8 cellular contexts compared by ENCODE assay signal in genomic region chr1:25432364-25432719, GRCh38. TPM values are rescaled to one million over a fixed set of nuclear protein-coding genes. Genes with fewer than 3 reads are reported as not detected.
A peak's percentile ranks its signal among the peaks of the same experiment; 100 is the strongest.
DNase-seq lines count a peak whose midpoint lies in the region; ATAC-seq and TF ChIP-seq lines count a peak whose summit lies in the region.

No MANE protein-coding gene starts in this region.

- DNase-seq in SK-N-SH: no peak
- no peak for DNase-seq in WTC11 (ENCODE audit: low spot score)
- DNase-seq in foreskin fibroblast: no peak
- no peak for DNase-seq in GOT3 (lab: John Stamatoyannopoulos, UW)
- DNase-seq in COLO829 (ENCODE audit: low spot score): no peak
- DNase-seq in NCI-H2196 (lab: John Stamatoyannopoulos, UW; ENCODE audit: unreplicated experiment): no peak

- peaks cover 16% of the 10 kb centered on the region for H3K4me1 Mint-ChIP-seq in WTC11

- peak overlapping the region; percentile 81 for H3K4me3 Mint-ChIP-seq in WTC11

- H2AFZ ChIP-seq in SK-N-SH (ENCODE audit: low read depth): no peak overlapping the region

- no peak overlapping the region for H3K27ac Mint-ChIP-seq in WTC11

- ATAC-seq in SK-N-SH treated with all-trans-retinoic acid at 6 μM for 48 hours (no peak), WTC11 (no peak)

- peak overlapping the region; percentile 79 for H3K4me2 ChIP-seq in SK-N-SH

- TF ChIP-seq RAD21 in SK-N-SH (IDR thresholded peaks at IDR 0.05; ENCODE audit: low read length): no peak

- H3K36me3 ChIP-seq in SK-N-SH (replicated peaks in 1 of 2; ENCODE audit: control insufficient read depth in 1 of 2, insufficient read depth in 2 of 2, low read length in 1 of 2) (peaks cover 3 to 4% of the 10 kb centered on the region in 2 experiments), skeletal muscle tissue (ENCODE audit: control insufficient read depth in 3 of 3, insufficient read depth in 3 of 3, low read length in 3 of 3) (no peaks in the 10 kb centered on the region)

- 27% methylated on average over 2 of the region's 2 CpGs for WGBS in SK-N-SH (ENCODE audit: low lambda C conversion rate)

- H3K27ac ChIP-seq in SK-N-SH (ENCODE audit: low read depth in 2 of 2, low read length in 1 of 2): peak overlapping the region in 1 of 2 experiments; percentile 37
- H3K27ac ChIP-seq in skeletal muscle tissue (ENCODE audit: low read depth, low read length): peak overlapping the region; percentile 98

- no peaks in the 10 kb centered on the region for H3K9me3 Mint-ChIP-seq in WTC11

- H3K9me2 ChIP-seq in SK-N-SH: no peaks in the 10 kb centered on the region

- no peak for TF ChIP-seq CTCF in SK-N-SH (IDR thresholded peaks at IDR 0.05)
- TF ChIP-seq CTCF in WTC11 (IDR thresholded peaks at IDR 0.05): no peak
- no peak for TF ChIP-seq CTCF in foreskin fibroblast (IDR thresholded peaks at IDR 0.05; ENCODE audit: low read depth, low read length)

- H3K27me3 ChIP-seq in SK-N-SH (ENCODE audit: insufficient read depth) (no peaks in the 10 kb centered on the region), skeletal muscle tissue (ENCODE audit: control insufficient read depth in 3 of 3, insufficient read depth in 3 of 3, low read length in 3 of 3) (no peaks in the 10 kb centered on the region)

- peak overlapping the region; percentile 86 for H3K9ac ChIP-seq in SK-N-SH
- peak overlapping the region; percentile 76 to 93 (median 87) for H3K9ac ChIP-seq in skeletal muscle tissue (ENCODE audit: low read depth in 1 of 3, low read length in 3 of 3)

- H3F3A ChIP-seq in SK-N-SH (replicated peaks; ENCODE audit: insufficient read depth): peaks cover 6% of the 10 kb centered on the region

- H3K4me3 ChIP-seq in SK-N-SH (ENCODE audit: low read depth in 2 of 2, low read length in 1 of 2) (peak overlapping the region; percentile 90 to 93), foreskin fibroblast (ENCODE audit: low read depth in 1 of 2, low read length in 2 of 2) (peak overlapping the region; percentile 76 to 88), skeletal muscle tissue (ENCODE audit: low read length in 3 of 3) (peak overlapping the region; percentile 78 to 88 (median 84))

- H3K27me3 Mint-ChIP-seq in WTC11 (ENCODE audit: low read depth): peaks cover 16% of the 10 kb centered on the region

- peaks cover 22 to 35% of the 10 kb centered on the region in 2 experiments; a peak in 3 of 4 replicates for H3K4me1 ChIP-seq in SK-N-SH (ENCODE audit: control insufficient read depth in 1 of 2, insufficient read depth in 2 of 2, low read depth in 1 of 2, low read length in 1 of 2)
- H3K4me1 ChIP-seq in skeletal muscle tissue (ENCODE audit: control insufficient read depth in 3 of 3, insufficient read depth in 3 of 3, low read length in 3 of 3): peaks cover 40 to 52% (median 41%) of the 10 kb centered on the region in 3 donors

- TF ChIP-seq EP300 in SK-N-SH (IDR thresholded peaks at IDR 0.05; ENCODE audit: borderline replicate concordance in 1 of 2, low read depth in 1 of 2, low read length in 1 of 2): no peak

- CTCF ChIA-PET in SK-N-SH (lab: Yijun Ruan, JAX): interaction anchor here (0.6 to 2.6 kb wide), 7 partner anchors 12 to 89 kb away, joined by 3 to 9 read pairs (median 4); no protein-coding TSS in a partner anchor
- CTCF ChIA-PET in WTC11 (lab: Charles Lee): no interaction called here

- H3K79me2 ChIP-seq in SK-N-SH (ENCODE audit: insufficient read depth): peaks cover 66% of the 10 kb centered on the region

- no peaks in the 10 kb centered on the region for H3K9me3 ChIP-seq in SK-N-SH
- no peaks in the 10 kb centered on the region for H3K9me3 ChIP-seq in skeletal muscle tissue (ENCODE audit: control insufficient read depth in 3 of 3, low read length in 3 of 3)

- peaks cover 43% of the 10 kb centered on the region for H4K20me1 ChIP-seq in SK-N-SH (ENCODE audit: insufficient read depth)

- POLR2A ChIA-PET in SK-N-SH (lab: Yijun Ruan, JAX): no interaction called here
- POLR2A ChIA-PET in WTC11 (lab: Charles Lee): no interaction called here

- no peaks in the 10 kb centered on the region for H3K36me3 Mint-ChIP-seq in WTC11

TF ChIP-seq in SK-N-SH, 30 proteins besides CTCF, POLR2A, EP300 and RAD21 (continues in another document):
- TF ChIP-seq FOSL2 (IDR thresholded peaks at IDR 0.05; ENCODE audit: borderline replicate concordance, low read depth): no peak
- TF ChIP-seq, protein P1, sequence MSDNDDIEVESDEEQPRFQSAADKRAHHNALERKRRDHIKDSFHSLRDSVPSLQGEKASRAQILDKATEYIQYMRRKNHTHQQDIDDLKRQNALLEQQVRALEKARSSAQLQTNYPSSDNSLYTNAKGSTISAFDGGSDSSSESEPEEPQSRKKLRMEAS (IDR thresholded peaks at IDR 0.05; ENCODE audit: low read depth): 0 out of 2 replicates have a peak, but pooled peaks have one; percentile 6
- TF ChIP-seq IRF3 (IDR thresholded peaks at IDR 0.05; ENCODE audit: low read depth, low read length): no peak
- TF ChIP-seq SMC3 (IDR thresholded peaks at IDR 0.05; ENCODE audit: low read depth, low read length): no peak
- TF ChIP-seq MXI1 (IDR thresholded peaks at IDR 0.05; ENCODE audit: low read depth, low read length): no peak
- TF ChIP-seq GATA2 (CRISPR knock-in tag; IDR thresholded peaks at IDR 0.05): no peak

TF ChIP-seq in SK-N-SH treated with all-trans-retinoic acid at 6 μM for 48 hours, 23 proteins besides CTCF, POLR2A, EP300 and RAD21:
- no peak for TF ChIP-seq CSDC2 (CRISPR knock-in tag; IDR thresholded peaks at IDR 0.05)
- TF ChIP-seq, protein P2, sequence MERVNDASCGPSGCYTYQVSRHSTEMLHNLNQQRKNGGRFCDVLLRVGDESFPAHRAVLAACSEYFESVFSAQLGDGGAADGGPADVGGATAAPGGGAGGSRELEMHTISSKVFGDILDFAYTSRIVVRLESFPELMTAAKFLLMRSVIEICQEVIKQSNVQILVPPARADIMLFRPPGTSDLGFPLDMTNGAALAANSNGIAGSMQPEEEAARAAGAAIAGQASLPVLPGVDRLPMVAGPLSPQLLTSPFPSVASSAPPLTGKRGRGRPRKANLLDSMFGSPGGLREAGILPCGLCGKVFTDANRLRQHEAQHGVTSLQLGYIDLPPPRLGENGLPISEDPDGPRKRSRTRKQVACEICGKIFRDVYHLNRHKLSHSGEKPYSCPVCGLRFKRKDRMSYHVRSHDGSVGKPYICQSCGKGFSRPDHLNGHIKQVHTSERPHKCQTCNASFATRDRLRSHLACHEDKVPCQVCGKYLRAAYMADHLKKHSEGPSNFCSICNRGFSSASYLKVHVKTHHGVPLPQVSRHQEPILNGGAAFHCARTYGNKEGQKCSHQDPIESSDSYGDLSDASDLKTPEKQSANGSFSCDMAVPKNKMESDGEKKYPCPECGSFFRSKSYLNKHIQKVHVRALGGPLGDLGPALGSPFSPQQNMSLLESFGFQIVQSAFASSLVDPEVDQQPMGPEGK (CRISPR knock-in tag; IDR thresholded peaks at IDR 0.05; ENCODE audit: borderline replicate concordance): no peak
- no peak for TF ChIP-seq PPARA (CRISPR knock-in tag; IDR thresholded peaks at IDR 0.05; ENCODE audit: borderline replicate concordance)
- no peak for TF ChIP-seq RARB (CRISPR knock-in tag; IDR thresholded peaks at IDR 0.05)
- no peak for TF ChIP-seq ISL1 (CRISPR knock-in tag; IDR thresholded peaks at IDR 0.05)

TF ChIP-seq in WTC11, 78 proteins besides CTCF, POLR2A, EP300 and RAD21 (continues in another document):
- TF ChIP-seq JAZF1 (CRISPR knock-in tag; IDR thresholded peaks at IDR 0.05) (no peak), ZBTB21 (CRISPR knock-in tag; IDR thresholded peaks at IDR 0.05; ENCODE audit: borderline replicate concordance) (no peak), NR2C2 (CRISPR knock-in tag; IDR thresholded peaks at IDR 0.05) (no peak), ELF4 (CRISPR knock-in tag; IDR thresholded peaks at IDR 0.05; ENCODE audit: low read depth) (no peak), ZNF219 (CRISPR knock-in tag; IDR thresholded peaks at IDR 0.05; ENCODE audit: borderline replicate concordance) (no peak), ZNF317 (CRISPR knock-in tag; IDR thresholded peaks at IDR 0.05; ENCODE audit: borderline replicate concordance, low read depth) (no peak)
- TF ChIP-seq, protein P3, sequence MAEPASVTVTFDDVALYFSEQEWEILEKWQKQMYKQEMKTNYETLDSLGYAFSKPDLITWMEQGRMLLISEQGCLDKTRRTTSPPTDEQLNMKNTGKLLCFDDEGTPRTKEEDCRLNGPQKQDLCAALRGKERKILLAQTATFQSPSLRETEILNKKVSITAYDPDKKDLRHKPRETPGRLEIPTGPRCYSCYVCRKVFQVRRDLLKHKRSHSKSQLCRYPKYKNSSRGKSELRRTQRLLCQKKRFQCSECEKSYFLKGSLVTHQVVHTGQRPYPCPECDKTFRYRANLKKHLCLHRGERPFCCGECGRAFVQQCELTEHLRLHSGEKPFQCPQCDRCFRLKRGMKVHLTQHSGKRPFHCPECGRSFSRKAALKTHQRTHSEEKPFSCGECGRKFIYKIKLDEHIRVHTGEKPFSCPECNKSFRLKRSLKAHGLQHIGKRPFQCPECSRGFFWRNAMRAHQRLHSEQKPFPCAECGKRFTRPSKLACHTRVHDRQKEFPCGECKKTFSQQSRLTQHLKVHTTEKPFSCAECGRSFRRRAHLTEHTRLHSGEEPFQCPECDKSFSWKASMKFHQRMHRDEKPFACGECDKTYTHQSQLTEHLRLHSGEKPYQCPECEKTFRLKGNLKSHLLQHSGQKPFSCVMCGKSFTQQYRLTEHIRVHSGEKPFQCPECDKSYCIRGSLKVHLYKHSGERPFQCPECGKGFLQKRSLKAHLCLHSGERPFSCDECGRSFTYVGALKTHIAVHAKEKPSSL (CRISPR knock-in tag; conservative IDR thresholded peaks at IDR 0.05): no peak

RNA-seq across cellular contexts. Expression of gene MACO1, which starts 1.6 kb away (rescaled TPM):
- 6.9 and 7.4 TPM in 2 replicates for polyA plus RNA-seq in SK-N-SH (2012; rRNA removed)
- polyA plus RNA-seq in SK-N-SH (2012; cell fraction: cytosol; rRNA removed): 7.4 and 9.2 TPM in 2 replicates
- polyA plus RNA-seq in SK-N-SH (2012; cell fraction: nucleus; rRNA removed): 8.1 and 12.5 TPM in 2 replicates
- total RNA-seq in WTC11 (2021) (9.0 to 9.5 TPM (median 9.0 TPM) in 3 replicates), skeletal muscle tissue (16.2 TPM)

RNA-seq across cellular contexts. Expression of gene RHCE, which starts 11.7 kb away (rescaled TPM):
- 0.54 and 0.57 TPM in 2 replicates for polyA plus RNA-seq in SK-N-SH (2012; rRNA removed)
- polyA plus RNA-seq in SK-N-SH (2012; cell fraction: cytosol; rRNA removed): 0.77 and 0.90 TPM in 2 replicates
- 0.36 and 0.68 TPM in 2 replicates for polyA plus RNA-seq in SK-N-SH (2012; cell fraction: nucleus; rRNA removed)
- total RNA-seq in WTC11 (2021): 0.24 to 0.27 TPM in 2 of 3 replicates, not detected in the other
- 0.52 TPM for total RNA-seq in skeletal muscle tissue
